20 cellular contexts compared by ENCODE assay signal in genomic region chr4:123591875-123592274, GRCh38.
A peak's percentile ranks its signal among the peaks of the same experiment; 100 is the strongest.
DNase-seq lines count a peak whose midpoint lies in the region; ATAC-seq, FAIRE-seq and TF ChIP-seq lines count a peak whose summit lies in the region.
"Had no signal": no experiment of that assay in that cellular context is flagged by ENCODE, and none has a peak within 500 bp of the region (broad histone marks: within the 10 kb centered on the region; RNA-seq: fewer than 3 reads in every experiment).

No MANE protein-coding gene starts in this region.

- no peak overlapping the region for H2BK120ac ChIP-seq in H1 (replicated peaks; ENCODE audit: low read depth, low read length)

- TF ChIP-seq CTCF in HepG2 (CRISPR knock-in tag; IDR thresholded peaks at IDR 0.05) (no peak), right lobe of liver (IDR thresholded peaks at IDR 0.05) (no peak), H1 (IDR thresholded peaks at IDR 0.05; ENCODE audit: control extremely low read depth in 1 of 3, insufficient read depth in 1 of 3, low read depth in 1 of 3, low read length in 3 of 3) (no peak)

- H3K27ac ChIP-seq in HepG2 (ENCODE audit: extremely low read length, insufficient read depth, low read length) (no peak overlapping the region), right lobe of liver (no peak overlapping the region), H1 (ENCODE audit: low read depth, low read length) (no peak overlapping the region), urinary bladder (ENCODE audit: low read depth) (peak overlapping the region; percentile 18)
- H3K27ac ChIP-seq: 22Rv1, BLaER1, C4-2B had no signal

- no peaks in the 10 kb centered on the region for H3K27me3 ChIP-seq in HepG2 (ENCODE audit: control insufficient read depth in 1 of 2, insufficient read depth in 2 of 2, low read length in 2 of 2)
- no peaks in the 10 kb centered on the region for H3K27me3 ChIP-seq in right lobe of liver
- no peaks in the 10 kb centered on the region for H3K27me3 ChIP-seq in H1 (replicated peaks in 1 of 4; ENCODE audit: control insufficient read depth in 3 of 4, extremely low read depth in 1 of 4, insufficient read depth in 3 of 4, low read length in 3 of 4)
- H3K27me3 ChIP-seq: BLaER1 had no signal

- H3K79me2 ChIP-seq in HepG2 (ENCODE audit: insufficient read depth, low read length) (no peaks in the 10 kb centered on the region), H1 (ENCODE audit: control insufficient read depth in 1 of 2, insufficient read depth in 2 of 2, low read length in 2 of 2) (no peaks in the 10 kb centered on the region)

- no peak overlapping the region for H2BK12ac ChIP-seq in H1 (ENCODE audit: low read depth, low read length)

- H2AFZ ChIP-seq in HepG2 (ENCODE audit: low read length) = no peak overlapping the region
- no peak overlapping the region for H2AFZ ChIP-seq in H1 (ENCODE audit: low read length)

- H3K23ac ChIP-seq in H1 (ENCODE audit: insufficient read length) = no peak overlapping the region

- no peak overlapping the region for H2BK20ac ChIP-seq in H1 (ENCODE audit: low read length)

- H3K18ac ChIP-seq in H1 (ENCODE audit: extremely low read depth, low read length) = no peak overlapping the region

- DNase-seq in HepG2 (ENCODE audit: low spot score) = no peak
- no peak for DNase-seq in right lobe of liver
- DNase-seq in H1 (ENCODE audit: low read depth in 1 of 2, low spot score in 2 of 2) = no peak
- no peak for DNase-seq in HEK293T (ENCODE audit: extremely low spot score)
- no peak for DNase-seq in NCI-H1105 treated with DMSO at 0.1 percent for 48 hours (lab: John Stamatoyannopoulos, UW)
- DNase-seq: Caco-2; CD4-positive, CD25-positive, alpha-beta regulatory T cell; CD8-positive, alpha-beta T cell; DMS153; DND-41; GOT3; H7; HCEC 1CT had no signal

- no peak overlapping the region for H2BK5ac ChIP-seq in H1 (ENCODE audit: low read depth, low read length)

- H4K5ac ChIP-seq in H1 (ENCODE audit: insufficient read length, low read depth, low read length) = no peak overlapping the region

- H3K9ac ChIP-seq in HepG2 (ENCODE audit: insufficient read depth, low read depth, low read length) (no peak overlapping the region), H1 (replicated peaks in 1 of 4; ENCODE audit: extremely low read depth in 1 of 4, low read depth in 3 of 4, low read length in 3 of 4) (no peak overlapping the region)
- H3K9ac ChIP-seq: BLaER1 had no signal

- H3K4me2 ChIP-seq in HepG2 (ENCODE audit: low read depth, low read length) (no peak overlapping the region), H1 (ENCODE audit: insufficient read depth in 1 of 2, low read depth in 2 of 2, low read length in 2 of 2) (no peak overlapping the region)
- H3K4me2 ChIP-seq: BLaER1 had no signal

- TF ChIP-seq RAD21 in HepG2 (CRISPR knock-in tag; IDR thresholded peaks at IDR 0.05) (no peak), H1 (IDR thresholded peaks at IDR 0.05 in 1 of 2, conservative IDR thresholded peaks at IDR 0.05 in 1 of 2; ENCODE audit: low read depth in 2 of 2, low read length in 2 of 2) (no peak)

- H4K20me1 ChIP-seq in HepG2 (ENCODE audit: insufficient read depth, low read length) (no peaks in the 10 kb centered on the region), H1 (replicated peaks in 1 of 2; ENCODE audit: control insufficient read depth in 1 of 2, insufficient read depth in 2 of 2, low read length in 2 of 2) (no peaks in the 10 kb centered on the region)
- H4K20me1 ChIP-seq: BLaER1 had no signal

- FAIRE-seq in HepG2 (lab: Jason Lieb, UNC) (no peak), H1 (lab: Jason Lieb, UNC) (no peak)
- FAIRE-seq: A204.1, G401.6, GM12892 had no signal

- in situ Hi-C loops in HepG2 (cut with HindIII; ENCODE audit: extremely low pct_ligation_motif_present, low pct_unique_long_range_greater_than_20kb) = no loop called here

- H3K36me3 ChIP-seq in HepG2 (replicated peaks in 1 of 2; ENCODE audit: control insufficient read depth in 1 of 2, insufficient read depth in 2 of 2, low read length in 2 of 2) = no peaks in the 10 kb centered on the region
- H3K36me3 ChIP-seq in right lobe of liver = no peaks in the 10 kb centered on the region
- H3K36me3 ChIP-seq in H1 (ENCODE audit: control insufficient read depth in 2 of 4, insufficient read depth in 4 of 4, low read length in 3 of 4) = no peaks in the 10 kb centered on the region
- no peaks in the 10 kb centered on the region for H3K36me3 ChIP-seq in urinary bladder (ENCODE audit: insufficient read depth)
- H3K36me3 ChIP-seq: BLaER1 had no signal

- TF ChIP-seq POLR2A in HepG2 (IDR thresholded peaks at IDR 0.05; ENCODE audit: insufficient read depth in 1 of 2, low read depth in 2 of 2, low read length in 2 of 2) (no peak), right lobe of liver (IDR thresholded peaks at IDR 0.05) (no peak), H1 (IDR thresholded peaks at IDR 0.05; ENCODE audit: control extremely low read depth in 1 of 2, low read depth in 2 of 2, low read length in 2 of 2) (no peak)

- no peak overlapping the region for H3K14ac ChIP-seq in H1 (ENCODE audit: insufficient read length)

- H3K9me3 ChIP-seq in HepG2 (ENCODE audit: low read length) = no peaks in the 10 kb centered on the region
- no peaks in the 10 kb centered on the region for H3K9me3 ChIP-seq in right lobe of liver
- H3K9me3 ChIP-seq in H1 (ENCODE audit: insufficient read depth in 2 of 2, low read depth in 1 of 2, low read length in 1 of 2) = no peaks in the 10 kb centered on the region
- H3K9me3 ChIP-seq: Caco-2 had no signal

- no peak overlapping the region for H3K56ac ChIP-seq in H1 (replicated peaks; ENCODE audit: insufficient read length, low read depth, low read length)

- POLR2A ChIA-PET in HepG2 (lab: Yijun Ruan, JAX) (no interaction called here), H1 (lab: Charles Lee; ENCODE audit: partially characterized antibody) (no interaction called here), HEK293T (lab: Yijun Ruan, JAX) (no interaction called here)

- no peak overlapping the region for H3K4me3 ChIP-seq in HepG2 (replicated peaks in 1 of 3; ENCODE audit: insufficient read depth in 1 of 3, low read depth in 2 of 3, low read length in 3 of 3)
- no peak overlapping the region for H3K4me3 ChIP-seq in right lobe of liver
- no peak overlapping the region for H3K4me3 ChIP-seq in H1 (ENCODE audit: extremely low read depth in 1 of 4, insufficient read depth in 2 of 4, low read depth in 3 of 4, low read length in 4 of 4)
- H3K4me3 ChIP-seq in urinary bladder (ENCODE audit: low read depth, low read length) = no peak overlapping the region
- H3K4me3 ChIP-seq: BLaER1 had no signal

- TF ChIP-seq EP300 in HepG2 (IDR thresholded peaks at IDR 0.05; ENCODE audit: low read depth in 2 of 2, low read length in 2 of 2) (no peak), HepG2 (CRISPR knock-in tag; IDR thresholded peaks at IDR 0.05; ENCODE audit: borderline replicate concordance) (no peak), H1 (IDR thresholded peaks at IDR 0.05; ENCODE audit: borderline replicate concordance in 1 of 2, low read depth in 2 of 2, low read length in 2 of 2) (no peak)

- CTCF ChIA-PET in HepG2 (lab: Yijun Ruan, JAX; ENCODE audit: low intra/inter-chr PET ratio, low total read pairs) = no interaction called here
- CTCF ChIA-PET in H1 (lab: Charles Lee; ENCODE audit: partially characterized antibody) = no interaction called here
- CTCF ChIA-PET in HEK293T (lab: Yijun Ruan, JAX) = no interaction called here

- 96% methylated on average over 2 of the region's 2 CpGs for WGBS in HepG2 (ENCODE audit: low lambda C conversion rate)
- 78% methylated on average over 2 of the region's 2 CpGs for WGBS in right lobe of liver (ENCODE audit: insufficient coverage, low coverage, low lambda C conversion rate, missing lambda C conversion rate)
- 92% methylated on average over 2 of the region's 2 CpGs; no CpG with 5 or more reads in 1 of the 2 experiments for WGBS in H1 (ENCODE audit: extremely low coverage in 1 of 2, insufficient coverage in 1 of 2, insufficient read length in 1 of 2, insufficient replicate concordance in 2 of 2, low coverage in 1 of 2, low lambda C conversion rate in 2 of 2, missing lambda C conversion rate in 1 of 2), 2 experiments
- 95% methylated on average over 2 of the region's 2 CpGs for WGBS in urinary bladder

- no peak overlapping the region for H2AK5ac ChIP-seq in H1 (ENCODE audit: low read depth, low read length)

- H4K91ac ChIP-seq in H1 (replicated peaks; ENCODE audit: insufficient read length, low read length) = no peak overlapping the region

- H3K4ac ChIP-seq in H1 (replicated peaks; ENCODE audit: insufficient read length, low read depth, low read length) = no peak overlapping the region

- ATAC-seq in HepG2 = no peak
- ATAC-seq in right lobe of liver = no peak
- ATAC-seq: CD8-positive, alpha-beta T cell had no signal

- no peaks in the 10 kb centered on the region for H3K79me1 ChIP-seq in H1 (ENCODE audit: low read depth, low read length)

- H2BK15ac ChIP-seq in H1 (ENCODE audit: low read length) = no peak overlapping the region

- intact Hi-C loops in HepG2 (cut with micrococcal nuclease; ENCODE audit: unreplicated experiment) (no loop called here), right lobe of liver (cut with DNase I) (no loop called here)

- BruUV-seq in HepG2 (replicated peaks; lab: Mats Ljungman, UMichigan) = no TSS peak

- H3K23me2 ChIP-seq in H1 (ENCODE audit: low read depth, low read length) = no peaks in the 10 kb centered on the region

- no peak overlapping the region for H4K8ac ChIP-seq in H1 (ENCODE audit: extremely low read depth, insufficient read depth, low read length)

- peaks cover 29% of the 10 kb centered on the region for H3K4me1 ChIP-seq in HepG2 (ENCODE audit: insufficient read depth, low read length)
- no peaks in the 10 kb centered on the region for H3K4me1 ChIP-seq in right lobe of liver
- H3K4me1 ChIP-seq in H1 (replicated peaks in 1 of 4; ENCODE audit: control insufficient read depth in 3 of 4, insufficient read depth in 4 of 4, low read length in 3 of 4) = no peaks in the 10 kb centered on the region
- no peaks in the 10 kb centered on the region for H3K4me1 ChIP-seq in urinary bladder (ENCODE audit: insufficient read depth)

TF ChIP-seq in HepG2, 621 proteins besides CTCF, POLR2A, EP300 and RAD21:
- no peak for TF ChIP-seq ELF3 (CRISPR knock-in tag; IDR thresholded peaks at IDR 0.05)
- peak; percentile 60; the same call in 1 of the 2 replicates for TF ChIP-seq CEBPB (IDR thresholded peaks at IDR 0.05; ENCODE audit: borderline replicate concordance, low read depth, low read length)

TF ChIP-seq in H1, 55 proteins besides CTCF, POLR2A, EP300 and RAD21:
- TF ChIP-seq NRF1 (IDR thresholded peaks at IDR 0.05; ENCODE audit: low read depth, low read length) = no peak
- TF ChIP-seq SRF (IDR thresholded peaks at IDR 0.05; ENCODE audit: low read depth, low read length) = no peak
- TF ChIP-seq CEBPB (IDR thresholded peaks at IDR 0.05; ENCODE audit: low read depth, low read length) = peak; percentile 29; the same call in 1 of the 2 replicates

TF ChIP-seq in HEK293T, 16 proteins besides CTCF, POLR2A, EP300 and RAD21:
- no peak for TF ChIP-seq ARNT (IDR thresholded peaks at IDR 0.05)
TF ChIP-seq in HEK293T: peak in this region for 0.

Comparison
In these comparisons a context has a peak if more than half of its experiments do, and no peak if none do; other contexts are left out.
1. Of the 41 proteins assayed by ChIP-seq in both HepG2 and H1: peak only in HepG2: none; only in H1: none; in both: CEBPB; in neither: 40.